In the genomic region with DNA sequence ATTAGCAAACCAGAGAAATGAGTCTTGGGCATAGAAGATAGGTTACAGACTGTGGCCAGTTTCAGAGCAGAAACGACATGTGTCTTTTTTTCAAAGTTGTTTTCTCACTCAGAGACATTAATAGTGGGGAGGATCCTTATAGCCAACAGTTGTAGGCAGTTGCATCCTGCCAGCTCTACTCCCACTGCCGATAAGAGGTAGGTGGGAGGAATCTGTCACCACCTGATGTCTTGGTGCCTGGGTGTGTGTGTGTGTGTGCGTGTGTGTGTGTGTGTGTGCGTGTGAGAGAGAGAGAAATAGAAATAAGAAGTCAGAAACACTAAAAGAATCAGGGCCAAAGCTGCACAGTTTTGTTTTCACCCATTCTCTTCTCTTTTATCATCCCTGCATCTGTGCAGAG, we compare ENCODE assay signal across 26 cellular contexts.
"Had no signal": no experiment of that assay in that cellular context is flagged by ENCODE, and none has a peak within 500 bp of the region (broad histone marks: within the 10 kb centered on the region; RNA-seq: fewer than 3 reads in every experiment).

No MANE protein-coding gene starts in this region.

- H3K36me3 ChIP-seq: adrenal gland, esophagus squamous epithelium, left lung, right lobe of liver, uterus had no signal

- H3K9me3 ChIP-seq: adrenal gland, body of pancreas, esophagus squamous epithelium, left lung, right lobe of liver, uterus had no signal

- DNase-seq: activated CD4-positive, alpha-beta memory T cell treated with anti-CD3 and anti-CD28 coated beads for 36 hours; activated CD4-positive, alpha-beta T cell treated with anti-CD3 and anti-CD28 coated beads, Interleukin-2, amount 10 ng/mL, durations not matched to agents 24 days and 14 days; activated CD4-positive, CD25-positive, alpha-beta regulatory T cell treated with anti-CD3 and anti-CD28 coated beads, Interleukin-2, amount 50 U/mL, for 72 hours; activated CD8-positive, alpha-beta memory T cell treated with anti-CD3 and anti-CD28 coated beads, Interleukin-2, amount 50 U/mL, for 4 hours; activated effector memory CD4-positive, alpha-beta T cell treated with anti-CD3 and anti-CD28 coated beads, Interleukin-2, amount 50 U/mL, for 16 hours; activated naive CD4-positive, alpha-beta T cell treated with anti-CD3 and anti-CD28 coated beads for 36 hours; activated naive CD8-positive, alpha-beta T cell treated with anti-CD3 and anti-CD28 coated beads for 36 hours; activated T-cell treated with anti-CD3 and anti-CD28 coated beads, Interleukin-2, amount 50 U/mL, for 1 hour; adrenal gland; aorta; body of pancreas; effector CD4-positive, alpha-beta T cell; esophagus squamous epithelium; foreskin melanocyte; left lung; naive B cell; nephron progenitor cell; right lobe of liver; stimulated activated CD4-positive, alpha-beta T cell treated with anti-CD3 and anti-CD28 coated beads, Interleukin-12 subunit alpha, Interleukin-12 subunit beta, amount 100 ng/mL, for 4 hours; stimulated activated CD4-positive, alpha-beta T cell treated with anti-CD3 and anti-CD28 coated beads, Interleukin-4, amount 100 ng/mL, for 1 hour; stimulated activated naive CD8-positive, alpha-beta T cell treated with anti-CD3 and anti-CD28 coated beads, Interleukin-15, Interleukin-2, amounts not matched to agents 100 U/mL and 50 U/mL, for 24 hours; uterus had no signal

- H3K27me3 ChIP-seq: adrenal gland, body of pancreas, esophagus squamous epithelium, hepatocyte, left lung, right lobe of liver, uterus had no signal

- FAIRE-seq: endometrium had no signal

- H3K9ac ChIP-seq: parathyroid adenoma had no signal

- ATAC-seq: body of pancreas; left lung; right lobe of liver; stimulated activated naive CD8-positive, alpha-beta T cell treated with anti-CD3 and anti-CD28 coated beads, Interleukin-15, Interleukin-2, amounts not matched to agents 100 U/mL and 50 U/mL, for 24 hours had no signal

- H3K27ac ChIP-seq: adrenal gland, body of pancreas, epithelial cell of prostate, esophagus squamous epithelium, hepatocyte, left lung, parathyroid adenoma, right lobe of liver, uterus had no signal

- H3K4me3 ChIP-seq: adrenal gland, body of pancreas, esophagus squamous epithelium, hepatocyte, left lung, right lobe of liver, uterus had no signal

- H3K4me1 ChIP-seq: adrenal gland, body of pancreas, esophagus squamous epithelium, left lung, parathyroid adenoma, right lobe of liver, uterus had no signal
